21 cellular contexts compared by ENCODE assay signal in genomic region chr10:80609331-80609730, GRCh38.
DNase-seq lines count a peak whose midpoint lies in the region; ATAC-seq and TF ChIP-seq lines count a peak whose summit lies in the region.
"Had no signal": no experiment of that assay in that cellular context is flagged by ENCODE, and none has a peak within 500 bp of the region (broad histone marks: within the 10 kb centered on the region; RNA-seq: fewer than 3 reads in every experiment).

No MANE protein-coding gene starts in this region.

- H2AFZ ChIP-seq in GM23248 = no peak overlapping the region

- H3K4me1 ChIP-seq in GM23248 (ENCODE audit: insufficient read depth) = no peaks in the 10 kb centered on the region
- H3K4me1 ChIP-seq in testis = no peaks in the 10 kb centered on the region
- H3K4me1 ChIP-seq: Peyer's patch had no signal

- no peak overlapping the region for H3K9ac ChIP-seq in GM23248

- no peak overlapping the region for H3K27ac ChIP-seq in GM23248
- H3K27ac ChIP-seq in testis = no peak overlapping the region
- H3K27ac ChIP-seq: Peyer's patch had no signal

- ATAC-seq in left lobe of liver = peak; percentile 31
- ATAC-seq: CD8-positive, alpha-beta T cell; SK-N-SH treated with all-trans-retinoic acid at 6 μM for 48 hours had no signal

- in situ Hi-C loops in GM23248 (cut with MboI) = no loop called here

- no peaks in the 10 kb centered on the region for H3F3A ChIP-seq in GM23248 (ENCODE audit: insufficient read depth)

- no peaks in the 10 kb centered on the region for H3K36me3 ChIP-seq in GM23248 (ENCODE audit: low read depth)
- H3K36me3 ChIP-seq in testis (ENCODE audit: low read depth, missing control alignments) = no peaks in the 10 kb centered on the region
- H3K36me3 ChIP-seq: Peyer's patch had no signal

- TF ChIP-seq POLR2A in testis (IDR thresholded peaks at IDR 0.05) = no peak

- no peaks in the 10 kb centered on the region for H3K79me2 ChIP-seq in GM23248 (ENCODE audit: insufficient read depth)

- no peak for TF ChIP-seq CTCF in testis (IDR thresholded peaks at IDR 0.05)

- H3K9me2 ChIP-seq in GM23248 (ENCODE audit: insufficient read depth) = no peaks in the 10 kb centered on the region

- H3K4me2 ChIP-seq in GM23248 (ENCODE audit: unreplicated experiment) = no peak overlapping the region

- 62 to 64% methylated on average over 10 to 11 of the region's 11 CpGs for WGBS in GM23248 (ENCODE audit: low coverage in 1 of 2, low lambda C conversion rate in 2 of 2, missing lambda C conversion rate in 2 of 2), 2 experiments
- 92 to 96% methylated on average over 11 of the region's 11 CpGs for WGBS in testis, 2 donors

- DNase-seq in DMS79 treated with DMSO at 0.1 percent for 48 hours (lab: John Stamatoyannopoulos, UW) = peak; percentile 15
- no peak for DNase-seq in DMS79 (lab: John Stamatoyannopoulos, UW)
- DNase-seq in D341Med (ENCODE audit: low spot score) = peak; percentile 51
- DNase-seq in NCI-H69 (lab: John Stamatoyannopoulos, UW) = peak; percentile 5
- DNase-seq in left lobe of liver (ENCODE audit: low spot score) = peak; percentile 48
- DNase-seq in GM23248 = no peak
- DNase-seq in testis = no peak
- DNase-seq in hypothalamus (lab: John Stamatoyannopoulos, UW) = no peak
- DNase-seq: 8988T; C1 segment of cervical spinal cord; CD8-positive, alpha-beta T cell; DMS53; H9; HFFc6; KG1; NCI-H1105 treated with DMSO at 0.1 percent for 48 hours; NCI-H2029 treated with DMSO at 0.1 percent for 48 hours; NCI-H446 treated with DMSO at 0.1 percent for 48 hours; NCI-H748 treated with DMSO at 0.1 percent for 48 hours had no signal

- H3K9me3 ChIP-seq in GM23248 (ENCODE audit: low read depth) (no peaks in the 10 kb centered on the region), testis (no peaks in the 10 kb centered on the region)
- H3K9me3 ChIP-seq: Peyer's patch had no signal

- H3K4me3 ChIP-seq in GM23248 = no peak overlapping the region
- no peak overlapping the region for H3K4me3 ChIP-seq in testis
- H3K4me3 ChIP-seq: Peyer's patch had no signal

- intact Hi-C loops in testis (cut with DNase I; ENCODE audit: low total_unique reads) = no loop called here

- H3K27me3 ChIP-seq in GM23248 (replicated peaks; ENCODE audit: insufficient read depth) (no peaks in the 10 kb centered on the region; the same call in 1 of the 2 replicates), testis (no peaks in the 10 kb centered on the region)
- H3K27me3 ChIP-seq: Peyer's patch had no signal

- H4K20me1 ChIP-seq in GM23248 (ENCODE audit: insufficient read depth) = no peaks in the 10 kb centered on the region

Comparison
In these comparisons a context has a peak if more than half of its experiments do, and no peak if none do; other contexts are left out.
1. DNase-seq: peak in DMS79 treated with DMSO at 0.1 percent for 48 hours (single experiment), D341Med (single experiment), NCI-H69 (single experiment) and left lobe of liver (single experiment); none in DMS79 (single experiment), GM23248 (single experiment), testis (single experiment) and hypothalamus (0 of 51).